Comparison of ENCODE assay signal across 8 cellular contexts in the genomic region with DNA sequence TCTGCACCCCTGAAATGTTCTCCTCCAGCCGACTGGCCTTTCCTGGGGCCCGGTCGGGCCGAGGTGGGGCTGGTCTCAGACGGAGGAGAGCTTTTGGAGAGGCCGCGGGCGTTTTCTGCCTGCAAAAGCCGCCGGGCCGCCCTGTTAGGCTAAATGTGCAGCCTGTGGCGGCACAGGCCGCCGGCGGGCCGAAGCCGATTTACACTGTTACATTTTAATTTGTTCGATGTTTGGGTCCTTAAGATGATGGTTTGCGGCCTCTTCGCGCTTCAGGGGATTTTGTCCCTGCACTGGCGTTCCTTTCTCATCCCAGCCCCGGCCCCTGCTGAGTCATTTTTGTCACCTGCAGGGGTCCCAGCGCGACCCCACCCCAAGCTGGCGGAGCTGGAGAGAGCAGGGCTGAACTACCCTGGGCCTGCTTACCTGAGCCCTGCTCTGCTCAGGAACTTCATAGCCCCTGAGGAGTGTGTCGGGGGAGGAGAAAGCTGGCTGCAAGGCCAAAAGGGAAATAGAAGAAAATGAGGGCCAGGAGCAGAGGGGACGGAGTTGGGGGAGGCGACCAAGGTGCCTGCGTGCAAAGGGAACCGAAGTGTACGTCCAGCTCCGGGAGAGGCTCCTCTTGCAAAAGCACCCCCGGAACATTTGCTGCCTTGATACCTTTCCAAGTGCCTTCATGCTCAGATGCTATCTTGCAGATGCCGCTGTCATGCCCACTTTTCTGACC. TPM values are rescaled to one million over a fixed set of nuclear protein-coding genes. Genes with fewer than 3 reads are reported as not detected.
DNase-seq lines count a peak whose midpoint lies in the region; TF ChIP-seq lines count a peak whose summit lies in the region.

No MANE protein-coding gene starts in this region.

- peaks cover 0 to 20% (median 0%) of the 10 kb centered on the region in 3 donors for H3K27me3 ChIP-seq in skeletal muscle tissue (ENCODE audit: control insufficient read depth in 3 of 3, insufficient read depth in 3 of 3, low read length in 3 of 3)

- H3K36me3 ChIP-seq in skeletal muscle tissue (ENCODE audit: control insufficient read depth in 3 of 3, insufficient read depth in 3 of 3, low read length in 3 of 3): peaks cover 0 to 3% (median 0%) of the 10 kb centered on the region in 3 donors

- H3K27ac ChIP-seq in skeletal muscle tissue (ENCODE audit: low read depth, low read length): peak overlapping the region; percentile 74

- H3K4me1 ChIP-seq in skeletal muscle tissue (ENCODE audit: control insufficient read depth in 3 of 3, insufficient read depth in 3 of 3, low read length in 3 of 3): peaks cover 13 to 23% (median 19%) of the 10 kb centered on the region in 3 donors

- POLR2A ChIA-PET in HEK293T (lab: Yijun Ruan, JAX): interaction anchor here (0.8 to 1.0 kb wide), 2 partner anchors 10 to 12 kb away, joined by 3 to 5 read pairs; no protein-coding TSS in a partner anchor

- peak; percentile 3 for DNase-seq in ELR (ENCODE audit: low read depth)
- DNase-seq in HEK293T (ENCODE audit: extremely low spot score): peak; percentile 16
- DNase-seq in NCI-H526 treated with DMSO at 0.1 percent for 48 hours (lab: John Stamatoyannopoulos, UW): peak; percentile 81
- no peak for DNase-seq in astrocyte of the cerebellum (ENCODE audit: low read depth)
- DNase-seq in iPS-NIHi11 (ENCODE audit: low spot score): peak; percentile 16
- DNase-seq in HK-2 (ENCODE audit: unreplicated experiment): no peak
- no peak for DNase-seq in GM19238 (ENCODE audit: insufficient read length, low spot score)

- H3K4me3 ChIP-seq in astrocyte of the cerebellum (ENCODE audit: low read depth, low read length): peak overlapping the region; percentile 39
- H3K4me3 ChIP-seq in skeletal muscle tissue (ENCODE audit: low read length in 3 of 3): peak overlapping the region; percentile 70 to 72 (median 70)

- TF ChIP-seq CTCF in astrocyte of the cerebellum (IDR thresholded peaks at IDR 0.05; ENCODE audit: low read depth, low read length, missing control alignments): no peak

- in situ Hi-C loops in astrocyte of the cerebellum (cut with HindIII; ENCODE audit: low sequenced_read_pairs): no loop called here

- H3K9me3 ChIP-seq in skeletal muscle tissue (ENCODE audit: control insufficient read depth in 3 of 3, low read length in 3 of 3): no peaks in the 10 kb centered on the region

- CTCF ChIA-PET in HEK293T (lab: Yijun Ruan, JAX): interaction anchor here (0.9 to 4.6 kb wide), 2 partner anchors 9 to 12 kb away, joined by 3 to 41 read pairs; no protein-coding TSS in a partner anchor

- H3K9ac ChIP-seq in skeletal muscle tissue (ENCODE audit: low read depth in 1 of 3, low read length in 3 of 3): peak overlapping the region; percentile 74 to 90 (median 88)

TF ChIP-seq in HEK293T, 16 proteins besides CTCF, POLR2A, EP300 and RAD21:
- TF ChIP-seq BHLHE40 (IDR thresholded peaks at IDR 0.05; ENCODE audit: borderline replicate concordance): no peak
- no peak for TF ChIP-seq TARDBP (IDR thresholded peaks at IDR 0.05)
- TF ChIP-seq L3MBTL2 (conservative IDR thresholded peaks at IDR 0.05): peak; percentile 67
- TF ChIP-seq LEF1 (IDR thresholded peaks at IDR 0.05; ENCODE audit: borderline replicate concordance): no peak
- no peak for TF ChIP-seq ELF4 (IDR thresholded peaks at IDR 0.05)
- TF ChIP-seq HDGF (IDR thresholded peaks at IDR 0.05; ENCODE audit: borderline replicate concordance): no peak
- no peak for TF ChIP-seq PKNOX1 (IDR thresholded peaks at IDR 0.05)

RNA-seq across cellular contexts. Expression of gene RBBP7, which starts 0.9 kb away (rescaled TPM):
- 145 TPM for total RNA-seq in skeletal muscle tissue

Comparison
In these comparisons a context has a peak if more than half of its experiments do, and no peak if none do; other contexts are left out.
1. DNase-seq: peak in ELR (single experiment), HEK293T (single experiment), NCI-H526 treated with DMSO at 0.1 percent for 48 hours (single experiment) and iPS-NIHi11 (single experiment); none in astrocyte of the cerebellum (single experiment), HK-2 (single experiment) and GM19238 (single experiment).